ENCODE assay signal across 11 cellular contexts in genomic region chr10:110078317-110078716, GRCh38.
DNase-seq lines count a peak whose midpoint lies in the region; ATAC-seq, FAIRE-seq and TF ChIP-seq lines count a peak whose summit lies in the region.
"Had no signal": no experiment of that assay in that cellular context is flagged by ENCODE, and none has a peak within 500 bp of the region (broad histone marks: within the 10 kb centered on the region; RNA-seq: fewer than 3 reads in every experiment).

No MANE protein-coding gene starts in this region.

- H3K9ac ChIP-seq in BLaER1 treated with 17β-estradiol and CSF1 and Interleukin-3, amounts not matched to agents 10 nM and 100 nM, result peak overlapping the region; percentile 77 to 86 (median 81); a peak in 19 of 22 replicates
- H3K9ac ChIP-seq in KMS-11 (no peak overlapping the region), colonic mucosa (ENCODE audit: low read depth in 2 of 2, low read length in 2 of 2) (no peak overlapping the region), rectal smooth muscle tissue (ENCODE audit: low read length) (no peak overlapping the region)

- FAIRE-seq in H54 (lab: Jason Lieb, UNC), result no peak
- FAIRE-seq: D721Med had no signal

- in situ Hi-C loops in KBM-7 (cut with MboI; ENCODE audit: low pct_unique_long_range_greater_than_20kb, low sequenced_read_pairs), result no loop called here

- no peak for DNase-seq in colonic mucosa
- no peak for DNase-seq in KBM-7
- DNase-seq in H54 (ENCODE audit: insufficient read length, low spot score), result no peak
- DNase-seq in activated CD4-positive, CD25-positive, alpha-beta regulatory T cell treated with anti-CD3 and anti-CD28 coated beads, Interleukin-2, amount 50 U/mL, for 72 hours, result no peak
- DNase-seq: NCI-H1930 had no signal

- H2AFZ ChIP-seq in KMS-11 (ENCODE audit: low read depth), result no peak overlapping the region

- peak overlapping the region; percentile 83 to 98 (median 95); a peak in 21 of 22 replicates for H3K27ac ChIP-seq in BLaER1 treated with 17β-estradiol and CSF1 and Interleukin-3, amounts not matched to agents 10 nM and 100 nM
- H3K27ac ChIP-seq in KMS-11 (peak overlapping the region; percentile 69), colonic mucosa (peak overlapping the region; percentile 71), rectal smooth muscle tissue (ENCODE audit: low read depth, low read length) (peak overlapping the region; percentile 53)
- H3K27ac ChIP-seq: VCaP had no signal

- intact Hi-C loops in colonic mucosa (cut with DNase I), result no loop called here

- H3K9me3 ChIP-seq in BLaER1 treated with 17β-estradiol and CSF1 and Interleukin-3, amounts not matched to agents 10 nM and 100 nM (replicated peaks in 1 of 11), result peaks cover 0 to 29% (median 11%) of the 10 kb centered on the region in 11 experiments; a peak in 15 of 22 replicates
- no peaks in the 10 kb centered on the region for H3K9me3 ChIP-seq in colonic mucosa

- no peaks in the 10 kb centered on the region for H4K20me1 ChIP-seq in BLaER1 treated with 17β-estradiol and CSF1 and Interleukin-3, amounts not matched to agents 10 nM and 100 nM
- no peaks in the 10 kb centered on the region for H4K20me1 ChIP-seq in KMS-11 (ENCODE audit: insufficient read depth)

- H3K79me2 ChIP-seq in KMS-11 (ENCODE audit: insufficient read depth, low read depth), result peaks cover 83% of the 10 kb centered on the region

- TF ChIP-seq CTCF in KMS-11 (conservative IDR thresholded peaks at IDR 0.05; ENCODE audit: low read depth, low read length) (no peak), colonic mucosa (IDR thresholded peaks at IDR 0.05) (no peak)

- no peaks in the 10 kb centered on the region for H3K27me3 ChIP-seq in BLaER1 treated with 17β-estradiol and CSF1 and Interleukin-3, amounts not matched to agents 10 nM and 100 nM
- H3K27me3 ChIP-seq in KMS-11 (ENCODE audit: insufficient read depth, low read depth) (no peaks in the 10 kb centered on the region), colonic mucosa (no peaks in the 10 kb centered on the region), rectal smooth muscle tissue (ENCODE audit: control insufficient read depth, insufficient read depth, low read length) (no peaks in the 10 kb centered on the region)

- peaks cover 0 to 24% (median 0%) of the 10 kb centered on the region in 11 experiments; a peak in 5 of 22 replicates for H3K36me3 ChIP-seq in BLaER1 treated with 17β-estradiol and CSF1 and Interleukin-3, amounts not matched to agents 10 nM and 100 nM
- H3K36me3 ChIP-seq in KMS-11 (ENCODE audit: insufficient read depth) (no peaks in the 10 kb centered on the region), colonic mucosa (no peaks in the 10 kb centered on the region), rectal smooth muscle tissue (ENCODE audit: control insufficient read depth, insufficient read depth, low read length) (no peaks in the 10 kb centered on the region)

- no peak for ATAC-seq in HG03159 (IDR thresholded peaks at IDR 0.05; ENCODE audit: unreplicated experiment)

- H3K4me2 ChIP-seq in BLaER1 treated with 17β-estradiol and CSF1 and Interleukin-3, amounts not matched to agents 10 nM and 100 nM, result peak overlapping the region; percentile 66 to 84 (median 77); a peak in 21 of 22 replicates
- peak overlapping the region; percentile 100 for H3K4me2 ChIP-seq in KMS-11

- H3K4me3 ChIP-seq in BLaER1 treated with 17β-estradiol and CSF1 and Interleukin-3, amounts not matched to agents 10 nM and 100 nM, result peak overlapping the region in 5 of 10 experiments; percentile 27 to 46 (median 37); a peak in 4 of 20 replicates
- H3K4me3 ChIP-seq in KMS-11 (IDR thresholded peaks at IDR 0.05; ENCODE audit: insufficient read depth, low read depth, low read length) (no peak overlapping the region), colonic mucosa (no peak overlapping the region), rectal smooth muscle tissue (ENCODE audit: low read length) (peak overlapping the region; percentile 1)

- no peak for TF ChIP-seq POLR2A in H54 (IDR thresholded peaks at IDR 0.05; ENCODE audit: low read depth, low read length)

- H3K4me1 ChIP-seq in BLaER1 treated with 17β-estradiol and CSF1 and Interleukin-3, amounts not matched to agents 10 nM and 100 nM, result peaks cover 57 to 96% (median 79%) of the 10 kb centered on the region in 10 experiments
- H3K4me1 ChIP-seq in KMS-11 (ENCODE audit: low read depth, poor library complexity, severe bottlenecking) (peaks cover 95% of the 10 kb centered on the region), colonic mucosa (peaks cover 4% of the 10 kb centered on the region), rectal smooth muscle tissue (ENCODE audit: control insufficient read depth, insufficient read depth, low read length) (peaks cover 4% of the 10 kb centered on the region)

Comparison
In these comparisons a context has a peak if more than half of its experiments do, and no peak if none do; other contexts are left out.
1. H3K9ac ChIP-seq: peak in BLaER1 treated with 17β-estradiol and CSF1 and Interleukin-3, amounts not matched to agents 10 nM and 100 nM (11 of 11); none in KMS-11 (single experiment), colonic mucosa (0 of 2) and rectal smooth muscle tissue (single experiment).
2. Peak in every context shown above with its lines, with median percentiles within 50 percentile points of each other: H3K27ac ChIP-seq.